ENCODE assay signal across 25 cellular contexts in genomic region chr10:20369863-20370736, GRCh38.
DNase-seq lines count a peak whose midpoint lies in the region; ATAC-seq, FAIRE-seq and TF ChIP-seq lines count a peak whose summit lies in the region.
"Had no signal": no experiment of that assay in that cellular context is flagged by ENCODE, and none has a peak within 500 bp of the region (broad histone marks: within the 10 kb centered on the region; RNA-seq: fewer than 3 reads in every experiment).

No MANE protein-coding gene starts in this region.

- FAIRE-seq in GM12892 (lab: Jason Lieb, UNC): no peak
- FAIRE-seq: A549 had no signal

- 78% methylated on average over 9 of the region's 9 CpGs for WGBS in right cardiac atrium

- H3K4me1 ChIP-seq in right cardiac atrium (ENCODE audit: control insufficient read depth, insufficient read depth, low read length) (no peaks in the 10 kb centered on the region), left ventricle myocardium inferior (no peaks in the 10 kb centered on the region), SJCRH30 (no peaks in the 10 kb centered on the region), iPS-20b (ENCODE audit: insufficient read depth, low read length) (peaks cover 10% of the 10 kb centered on the region)
- H3K4me1 ChIP-seq: A549, ascending aorta, heart left ventricle, Peyer's patch, prostate gland, vagina had no signal

- H3K4me3 ChIP-seq in right cardiac atrium (ENCODE audit: low read length) (no peak overlapping the region), left ventricle myocardium inferior (no peak overlapping the region), SJCRH30 (peak overlapping the region; percentile 63), iPS-20b (ENCODE audit: low read length) (peak overlapping the region; percentile 48)
- H3K4me3 ChIP-seq: A549, ascending aorta, heart left ventricle, Peyer's patch, prostate gland, vagina had no signal

- H3K27ac ChIP-seq in right cardiac atrium (ENCODE audit: low read length) (no peak overlapping the region), left ventricle myocardium inferior (replicated peaks) (no peak overlapping the region), SJCRH30 (peak overlapping the region; percentile 75), iPS-20b (ENCODE audit: low read length) (peak overlapping the region; percentile 12)
- H3K27ac ChIP-seq: A549, ascending aorta, heart left ventricle, Peyer's patch, prostate gland, vagina had no signal

- H3K9me3 ChIP-seq in right cardiac atrium (ENCODE audit: control insufficient read depth, low read length) (no peaks in the 10 kb centered on the region), left ventricle myocardium inferior (replicated peaks) (peaks cover 43% of the 10 kb centered on the region), SJCRH30 (replicated peaks) (no peaks in the 10 kb centered on the region), iPS-20b (ENCODE audit: insufficient read depth, low read depth, low read length) (peaks cover 7% of the 10 kb centered on the region; the same call in 1 of the 2 replicates)
- H3K9me3 ChIP-seq: A549, ascending aorta, Peyer's patch, prostate gland, vagina had no signal

- no peak for ATAC-seq in right cardiac atrium
- no peak for ATAC-seq in HG02642 (IDR thresholded peaks at IDR 0.05; ENCODE audit: poor library complexity, unreplicated experiment)
- ATAC-seq: A549, heart left ventricle, left cardiac atrium had no signal

- H3K36me3 ChIP-seq in left ventricle myocardium inferior: no peaks in the 10 kb centered on the region
- H3K36me3 ChIP-seq in SJCRH30: no peaks in the 10 kb centered on the region
- peaks cover 5% of the 10 kb centered on the region; the same call in 1 of the 2 replicates for H3K36me3 ChIP-seq in iPS-20b (ENCODE audit: insufficient read depth, low read depth, low read length)
- H3K36me3 ChIP-seq: ascending aorta, heart left ventricle, Peyer's patch, prostate gland, vagina had no signal

- peak overlapping the region; percentile 75 for H3K9ac ChIP-seq in iPS-20b (ENCODE audit: low read depth, low read length)
- H3K9ac ChIP-seq: SK-N-SH had no signal

- intact Hi-C loops in right cardiac atrium (cut with DNase I) (no loop called here), left ventricle myocardium inferior (cut with micrococcal nuclease) (no loop called here)

- DNase-seq in right cardiac atrium: peak in 2 of 3 donors; percentile 18 to 43
- no peak for DNase-seq in left ventricle myocardium inferior
- DNase-seq in SJCRH30: peak; percentile 83 to 88
- DNase-seq in GM12892 (ENCODE audit: insufficient read length): no peak
- no peak for DNase-seq in inferior parietal cortex (ENCODE audit: extremely low spot score)
- no peak for DNase-seq in activated T-cell treated with anti-CD3 and anti-CD28 coated beads, Interleukin-2, amount 50 U/mL, for 1 hour
- DNase-seq: activated CD4-positive, alpha-beta memory T cell treated with anti-CD3 and anti-CD28 coated beads, Interleukin-2, amount 10 ng/mL, durations not matched to agents 7 days and 5 days; activated CD4-positive, CD25-positive, alpha-beta regulatory T cell; activated naive CD4-positive, alpha-beta T cell treated with anti-CD3 and anti-CD28 coated beads, Interleukin-2, amount 10 ng/mL, durations not matched to agents 7 days and 5 days; cerebellar nuclear complex; effector CD4-positive, alpha-beta T cell; heart left ventricle; left cardiac atrium; NCI-H1092 treated with DMSO at 0.1 percent for 48 hours; NCI-H2171; NCI-H774; nephron progenitor cell; Peyer's patch; SK-N-SH had no signal

- TF ChIP-seq POLR2A in GM12892 (IDR thresholded peaks at IDR 0.05; ENCODE audit: low read depth, low read length): no peak

- TF ChIP-seq CTCF in left ventricle myocardium inferior (IDR thresholded peaks at IDR 0.05; ENCODE audit: borderline replicate concordance): no peak

- H3K27me3 ChIP-seq in right cardiac atrium (ENCODE audit: control insufficient read depth, insufficient read depth): no peaks in the 10 kb centered on the region
- no peaks in the 10 kb centered on the region for H3K27me3 ChIP-seq in left ventricle myocardium inferior (ENCODE audit: low read depth)
- H3K27me3 ChIP-seq in SJCRH30: no peaks in the 10 kb centered on the region
- H3K27me3 ChIP-seq in iPS-20b (ENCODE audit: insufficient read depth, low read length): no peaks in the 10 kb centered on the region
- H3K27me3 ChIP-seq: ascending aorta, heart left ventricle, Peyer's patch, vagina had no signal

Comparison
In these comparisons a context has a peak if more than half of its experiments do, and no peak if none do; other contexts are left out.
1. DNase-seq: peak in right cardiac atrium (2 of 3) and SJCRH30 (2 of 2); none in left ventricle myocardium inferior (single experiment), GM12892 (single experiment), inferior parietal cortex (single experiment) and activated T-cell treated with anti-CD3 and anti-CD28 coated beads, Interleukin-2, amount 50 U/mL, for 1 hour (single experiment).
2. H3K27ac ChIP-seq: peak in SJCRH30 (single experiment) and iPS-20b (single experiment); none in right cardiac atrium (single experiment) and left ventricle myocardium inferior (single experiment).
3. H3K4me3 ChIP-seq: peak in SJCRH30 (single experiment) and iPS-20b (single experiment); none in right cardiac atrium (single experiment) and left ventricle myocardium inferior (single experiment).